Comparison of ENCODE assay signal across 16 cellular contexts in genomic region chr9:4113711-4114110, GRCh38.
"Had no signal": no experiment of that assay in that cellular context is flagged by ENCODE, and none has a peak within 500 bp of the region (broad histone marks: within the 10 kb centered on the region; RNA-seq: fewer than 3 reads in every experiment).

No MANE protein-coding gene starts in this region.

- ATAC-seq: activated T-cell treated with anti-CD3 and anti-CD28 coated beads, Interleukin-2, amount 50 U/mL, for 72 hours; left colon; mucosa of descending colon; pancreas; stimulated activated naive B cell treated with anti-CD40 and anti-IgM and Interleukin-4, amounts not matched to agents 10 μg/mL and 1 μg/mL and 100 μg/mL, for 72 hours had no signal

- H3K36me3 ChIP-seq: WERI-Rb-1 had no signal

- H3K27ac ChIP-seq: pancreas, SK-N-MC, thyroid gland, WERI-Rb-1 had no signal

- H3K27me3 ChIP-seq: pancreas, thyroid gland had no signal

- DNase-seq: activated CD4-positive, alpha-beta T cell treated with anti-CD3 and anti-CD28 coated beads for 1 hour; activated CD4-positive, alpha-beta T cell treated with anti-CD3 and anti-CD28 coated beads, Interleukin-2, amount 50 U/mL, for 4 hours; activated effector memory CD4-positive, alpha-beta T cell treated with anti-CD3 and anti-CD28 coated beads, Interleukin-2, amount 50 U/mL, for 16 hours; activated naive CD4-positive, alpha-beta T cell treated with anti-CD3 and anti-CD28 coated beads, Interleukin-2, amount 50 U/mL, for 16 hours; activated T-cell treated with anti-CD3 and anti-CD28 coated beads, Interleukin-2, amount 50 U/mL, for 72 hours; central memory CD4-positive, alpha-beta T cell; hypothalamus; islet precursor cell; left colon; mucosa of descending colon; naive B cell; pancreas; stimulated activated naive B cell treated with anti-CD40 and anti-IgM and Interleukin-4, amounts not matched to agents 10 μg/mL and 1 μg/mL and 100 μg/mL, for 72 hours; thyroid gland; WERI-Rb-1 had no signal

- H3K9me3 ChIP-seq: mucosa of descending colon, pancreas, thyroid gland had no signal

- H3K4me3 ChIP-seq: mucosa of descending colon, pancreas, SK-N-MC, thyroid gland had no signal
